Comparison of ENCODE assay signal across 29 cellular contexts in the genomic region with DNA sequence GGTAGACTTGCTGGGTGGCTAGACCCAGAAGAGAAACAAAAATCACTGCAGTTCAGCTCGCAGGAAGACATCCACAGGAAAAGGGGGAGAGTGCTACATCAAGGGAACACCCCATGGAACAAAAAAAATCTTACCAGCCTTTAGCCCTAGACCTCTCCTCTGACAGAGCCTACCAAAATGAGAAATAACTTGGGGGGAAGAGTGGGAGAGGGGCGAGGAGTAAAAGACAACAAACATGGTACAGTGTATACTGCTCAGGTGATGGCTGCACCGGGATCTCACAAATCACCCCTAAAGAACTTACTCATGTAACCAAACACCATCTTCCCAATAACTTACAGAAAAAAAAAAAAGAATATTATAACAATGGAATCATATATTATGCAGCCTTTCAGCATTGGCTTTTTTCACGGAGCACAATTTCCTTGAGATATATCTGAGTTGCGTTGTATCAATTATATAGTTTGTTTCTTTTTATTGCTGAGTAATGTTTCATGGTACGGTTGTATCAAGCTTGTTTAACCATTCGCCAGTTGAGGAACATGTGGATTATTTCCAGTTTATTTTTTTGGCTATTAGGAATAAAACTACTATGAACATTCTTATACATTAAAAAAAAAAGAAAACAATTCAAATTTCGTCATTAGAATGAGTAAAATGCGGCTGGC.
"Had no signal": no experiment of that assay in that cellular context is flagged by ENCODE, and none has a peak within 500 bp of the region (broad histone marks: within the 10 kb centered on the region; RNA-seq: fewer than 3 reads in every experiment).

No MANE protein-coding gene starts in this region.

- H3K4me1 Mint-ChIP-seq: endodermal cell had no signal

- H3K9me3 Mint-ChIP-seq: dendritic cell treated with granulocyte-macrophage colony-stimulating factor and Interleukin-4, amounts not matched to agents 40 ng/mL and 50 ng/mL, for 4 days; effector memory CD8-positive, alpha-beta T cell; endodermal cell had no signal

- H3K4me3 ChIP-seq: colonic mucosa, coronary artery, dorsolateral prefrontal cortex, esophagus muscularis mucosa, esophagus squamous epithelium, gastrocnemius medialis, gastroesophageal sphincter, heart left ventricle, heart right ventricle had no signal

- H3K4me1 ChIP-seq: colonic mucosa, esophagus muscularis mucosa, esophagus squamous epithelium, foreskin keratinocyte, gastrocnemius medialis, gastroesophageal sphincter, heart left ventricle, heart right ventricle had no signal

- DNase-seq: colonic mucosa; cortex of kidney; dermis blood vessel endothelial cell; dorsolateral prefrontal cortex; effector CD4-positive, alpha-beta T cell; effector CD8-positive, alpha-beta T cell; effector memory CD4-positive, alpha-beta T cell; effector memory CD8-positive, alpha-beta T cell; endodermal cell; erythroblast; esophagus squamous epithelium; foreskin fibroblast; foreskin keratinocyte; foreskin melanocyte; gastrocnemius medialis; glutamatergic neuron; head of caudate nucleus; heart left ventricle; heart right ventricle had no signal

- H3K4me3 Mint-ChIP-seq: dendritic cell treated with granulocyte-macrophage colony-stimulating factor and Interleukin-4, amounts not matched to agents 40 ng/mL and 50 ng/mL, for 4 days; effector memory CD8-positive, alpha-beta T cell; endodermal cell had no signal

- H3K36me3 ChIP-seq: colonic mucosa, esophagus muscularis mucosa, esophagus squamous epithelium, gastrocnemius medialis, gastroesophageal sphincter, heart left ventricle, heart right ventricle had no signal

- H3K27ac ChIP-seq: colonic mucosa, coronary artery, dorsolateral prefrontal cortex, epithelial cell of prostate, esophagus muscularis mucosa, esophagus squamous epithelium, foreskin keratinocyte, gastrocnemius medialis, gastroesophageal sphincter, heart left ventricle, heart right ventricle had no signal

- H3K27me3 ChIP-seq: colonic mucosa had no signal

- ATAC-seq: effector memory CD8-positive, alpha-beta T cell; esophagus mucosa; foreskin keratinocyte; gastrocnemius medialis; gastroesophageal sphincter; heart left ventricle; heart right ventricle had no signal

- H3K27ac Mint-ChIP-seq: dendritic cell treated with granulocyte-macrophage colony-stimulating factor and Interleukin-4, amounts not matched to agents 40 ng/mL and 50 ng/mL, for 4 days; effector memory CD8-positive, alpha-beta T cell; endodermal cell had no signal

- FAIRE-seq: colon, endometrium, endothelial cell of umbilical vein, frontal cortex had no signal

- H3K9me3 ChIP-seq: colonic mucosa, esophagus squamous epithelium, gastrocnemius medialis had no signal
